9 cellular contexts compared by ENCODE assay signal in genomic region chr9:32426278-32426939, GRCh38. TPM values are rescaled to one million over a fixed set of nuclear protein-coding genes. Genes with fewer than 3 reads are reported as not detected.
DNase-seq lines count a peak whose midpoint lies in the region; ATAC-seq and TF ChIP-seq lines count a peak whose summit lies in the region.
"Had no signal": no experiment of that assay in that cellular context is flagged by ENCODE, and none has a peak within 500 bp of the region (broad histone marks: within the 10 kb centered on the region; RNA-seq: fewer than 3 reads in every experiment).

No MANE protein-coding gene starts in this region.

- H3K9me3 ChIP-seq in PC-3 (ENCODE audit: low read length): no peaks in the 10 kb centered on the region

- no peaks in the 10 kb centered on the region for H4K20me1 ChIP-seq in PC-3 (ENCODE audit: low read length)

- no peak overlapping the region for H3K9ac ChIP-seq in PC-3 (ENCODE audit: low read length)
- H3K9ac ChIP-seq: KMS-11 had no signal

- no peaks in the 10 kb centered on the region for H3K9me2 ChIP-seq in PC-3 (replicated peaks; ENCODE audit: low read length)

- no peaks in the 10 kb centered on the region for H3K27me3 ChIP-seq in PC-3 (ENCODE audit: low read length)

- H3K4me1 ChIP-seq in PC-3 (ENCODE audit: insufficient read depth, low read length): peaks cover 64% of the 10 kb centered on the region

- POLR2A ChIA-PET in PC-3 (lab: Charles Lee; ENCODE audit: unreplicated experiment): no interaction called here

- peak overlapping the region; percentile 35 for H3K4me2 ChIP-seq in PC-3 (ENCODE audit: low read length)
- H3K4me2 ChIP-seq: KMS-11 had no signal

- TF ChIP-seq CTCF in PC-3 (conservative IDR thresholded peaks at IDR 0.05; ENCODE audit: low read depth, low read length) (no peak), fibroblast of villous mesenchyme (IDR thresholded peaks at IDR 0.05; ENCODE audit: insufficient read depth, low read depth, low read length) (no peak)

- ATAC-seq in GM21786 (IDR thresholded peaks at IDR 0.05; ENCODE audit: unreplicated experiment): peak; percentile 48
- ATAC-seq in PC-3: peak; percentile 27
- ATAC-seq in HG02885 (IDR thresholded peaks at IDR 0.05; ENCODE audit: poor library complexity, unreplicated experiment): no peak

- H3K36me3 ChIP-seq in PC-3 (ENCODE audit: low read depth, low read length): peaks cover 6% of the 10 kb centered on the region; the same call in 1 of the 2 replicates

- DNase-seq in PC-3 (peak; percentile 64), fibroblast of villous mesenchyme (ENCODE audit: low read depth) (peak; percentile 100), stromal cell of bone marrow (ENCODE audit: low read depth) (peak; percentile 41), NCI-H1436 (lab: John Stamatoyannopoulos, UW) (no peak), NCI-H2029 treated with DMSO at 0.1 percent for 48 hours (lab: John Stamatoyannopoulos, UW) (no peak)

- H3F3A ChIP-seq in PC-3 (ENCODE audit: low read length, unreplicated experiment): no peaks in the 10 kb centered on the region

- no peak overlapping the region for H2AFZ ChIP-seq in PC-3 (ENCODE audit: low read length)

- H3K79me2 ChIP-seq in PC-3 (ENCODE audit: low read length): no peaks in the 10 kb centered on the region

- H3K4me3 ChIP-seq in PC-3 (ENCODE audit: low read length) (no peak overlapping the region), fibroblast of villous mesenchyme (ENCODE audit: low read depth, low read length) (peak overlapping the region; percentile 17)

- CTCF ChIA-PET in PC-3 (lab: Charles Lee): interaction anchor here (0.5 kb wide), 1 partner anchor 599 kb away, joined by 3 read pairs; the partner anchor contains the start of gene DNAJA1

- H3K27ac ChIP-seq in PC-3 (ENCODE audit: low read length): peak overlapping the region; percentile 27
- H3K27ac ChIP-seq: KMS-11, VCaP had no signal

- no TSS peak for BruUV-seq in PC-3 (replicated peaks; lab: Mats Ljungman, UMichigan)

- intact Hi-C loops in PC-3 (cut with micrococcal nuclease): loop anchor here (2.0 kb wide), 1 partner anchor 30 kb away; no protein-coding TSS in a partner anchor

RNA-seq across cellular contexts. Expression of gene ACO1, which starts 42.0 kb away (rescaled TPM):
- total RNA-seq in PC-3 (2014; rRNA removed): 20.8 and 26.0 TPM in 2 replicates
- 105 and 155 TPM in 2 replicates for total RNA-seq in fibroblast of villous mesenchyme

Comparison
In these comparisons a context has a peak if more than half of its experiments do, and no peak if none do; other contexts are left out.
1. DNase-seq: peak in PC-3 (single experiment), fibroblast of villous mesenchyme (single experiment) and stromal cell of bone marrow (single experiment); none in NCI-H1436 (single experiment) and NCI-H2029 treated with DMSO at 0.1 percent for 48 hours (single experiment).